8 cellular contexts compared by ENCODE assay signal in genomic region chrX:146127617-146128016, GRCh38.
"Had no signal": no experiment of that assay in that cellular context is flagged by ENCODE, and none has a peak within 500 bp of the region (broad histone marks: within the 10 kb centered on the region; RNA-seq: fewer than 3 reads in every experiment).

No MANE protein-coding gene starts in this region.

- H3K9ac ChIP-seq: GM23248 had no signal

- H3K27ac ChIP-seq: GM23248 had no signal

- ATAC-seq: HCT116, HepG2 had no signal

- H3K4me3 ChIP-seq: GM23248, HAP-1 had no signal

- H3K36me3 ChIP-seq: HAP-1 had no signal

- H2AFZ ChIP-seq: GM23248 had no signal

- DNase-seq: GM23248, GOT3, H7, HFFc6, KBM-7 had no signal

- H3K9me3 ChIP-seq: HAP-1 had no signal

- FAIRE-seq: HepG2 had no signal

- H3K4me1 ChIP-seq: HAP-1 had no signal
